Comparison of ENCODE assay signal across 8 cellular contexts in genomic region chr3:50436063-50436674, GRCh38.
DNase-seq lines count a peak whose midpoint lies in the region; ATAC-seq lines count a peak whose summit lies in the region.

No MANE protein-coding gene starts in this region.

- no peak overlapping the region for H3K4me3 ChIP-seq in adipocyte (ENCODE audit: low read length)

- H3K9me3 ChIP-seq in adipocyte (ENCODE audit: control insufficient read depth, low read length) = no peaks in the 10 kb centered on the region

- DNase-seq in ELF-1 (ENCODE audit: low read depth, low spot score) (peak; percentile 69), HS-27A (ENCODE audit: low read depth) (peak; percentile 23), T follicular helper cell (ENCODE audit: low read depth) (peak; percentile 55), adipocyte (ENCODE audit: low read depth) (peak; percentile 57), hepatic stellate cell (ENCODE audit: low spot score) (peak; percentile 82)
- DNase-seq in stimulated activated CD4-positive, alpha-beta T cell treated with anti-CD3 and anti-CD28 coated beads, Interleukin-12 subunit alpha, Interleukin-12 subunit beta, amount 100 ng/mL, for 4 hours = peak; percentile 70

- H3K9ac ChIP-seq in adipocyte (ENCODE audit: low read length) = no peak overlapping the region

- H3K4me1 ChIP-seq in adipocyte (ENCODE audit: control insufficient read depth, insufficient read depth, low read length) = peaks cover under 1% of the 10 kb centered on the region

- ATAC-seq in GM19452 (IDR thresholded peaks at IDR 0.05; ENCODE audit: unreplicated experiment) = no peak
- ATAC-seq in GM21717 (IDR thresholded peaks at IDR 0.05; ENCODE audit: unreplicated experiment) = no peak

- H3K27me3 ChIP-seq in adipocyte (replicated peaks; ENCODE audit: control insufficient read depth, insufficient read depth, low read length) = peaks cover 65% of the 10 kb centered on the region

- no peaks in the 10 kb centered on the region for H3K36me3 ChIP-seq in adipocyte (ENCODE audit: control insufficient read depth, insufficient read depth, low read length, severe bottlenecking)

Comparison
In these comparisons a context has a peak if more than half of its experiments do, and no peak if none do; other contexts are left out.
1. DNase-seq: peak in every context shown above with its lines; median percentile 82 in hepatic stellate cell; 70 in stimulated activated CD4-positive, alpha-beta T cell treated with anti-CD3 and anti-CD28 coated beads, Interleukin-12 subunit alpha, Interleukin-12 subunit beta, amount 100 ng/mL, for 4 hours; 69 in ELF-1; 57 in adipocyte; 55 in T follicular helper cell; 23 in HS-27A.